Comparison of ENCODE assay signal across 10 cellular contexts in genomic region chr10:22103701-22104100, GRCh38.
DNase-seq lines count a peak whose midpoint lies in the region; ATAC-seq and TF ChIP-seq lines count a peak whose summit lies in the region.
"Had no signal": no experiment of that assay in that cellular context is flagged by ENCODE, and none has a peak within 500 bp of the region (broad histone marks: within the 10 kb centered on the region; RNA-seq: fewer than 3 reads in every experiment).

No MANE protein-coding gene starts in this region.

- H3K9me2 ChIP-seq in OCI-LY1 (ENCODE audit: low read depth, low read length), result no peaks in the 10 kb centered on the region

- TF ChIP-seq CTCF in AG10803 (conservative IDR thresholded peaks at IDR 0.05; ENCODE audit: low read length) (peak; percentile 27), GM13977 (IDR thresholded peaks at IDR 0.05; ENCODE audit: extremely low read depth, insufficient read depth, missing control alignments) (peak; percentile 39), OCI-LY1 (IDR thresholded peaks at IDR 0.05; ENCODE audit: low read length) (peak; percentile 51), dorsolateral prefrontal cortex (IDR thresholded peaks at IDR 0.05 in 54 of 56, conservative IDR thresholded peaks at IDR 0.05 in 2 of 56; ENCODE audit: low read depth in 1 of 56, partially characterized antibody in 56 of 56) (peak in 1 of 56 donors; percentile 16), ascending aorta (IDR thresholded peaks at IDR 0.05) (no peak)

- H3K4me3 ChIP-seq in AG10803 (ENCODE audit: low read length), result no peak overlapping the region
- H3K4me3 ChIP-seq in OCI-LY1 (ENCODE audit: low read depth, low read length, poor library complexity, severe bottlenecking), result no peak overlapping the region
- no peak overlapping the region for H3K4me3 ChIP-seq in dorsolateral prefrontal cortex
- no peak overlapping the region for H3K4me3 ChIP-seq in ascending aorta

- intact Hi-C loops in dorsolateral prefrontal cortex (cut with DNase I) (no loop called here), ascending aorta (cut with DNase I) (no loop called here)

- H3K36me3 ChIP-seq in OCI-LY1 (ENCODE audit: insufficient read depth, low read length) (no peaks in the 10 kb centered on the region), ascending aorta (no peaks in the 10 kb centered on the region)

- no peak for DNase-seq in AG10803 (ENCODE audit: low read depth)
- peak; percentile 20 for DNase-seq in GM13977 (ENCODE audit: low spot score)
- peak; percentile 15 for DNase-seq in germinal center (ENCODE audit: low spot score)
- no peak for DNase-seq in dorsolateral prefrontal cortex
- DNase-seq in OCI-M2 (lab: John Stamatoyannopoulos, UW; ENCODE audit: unreplicated experiment), result no peak
- DNase-seq in ascending aorta (ENCODE audit: low spot score in 2 of 2), result no peak
- DNase-seq: amniotic stem cell, islet precursor cell had no signal

- no peaks in the 10 kb centered on the region for H4K20me1 ChIP-seq in OCI-LY1 (ENCODE audit: insufficient read depth, low read length)

- H3K4me2 ChIP-seq in OCI-LY1 (ENCODE audit: low read length), result no peak overlapping the region

- no peaks in the 10 kb centered on the region for H3F3A ChIP-seq in OCI-LY1 (ENCODE audit: insufficient read depth, low read length)

- in situ Hi-C loops in GM13977 (cut with MboI; ENCODE audit: low pct_unique_long_range_greater_than_20kb, low sequenced_read_pairs, unreplicated experiment), result no loop called here

- H2AFZ ChIP-seq in OCI-LY1 (ENCODE audit: low read length), result no peak overlapping the region

- H3K79me2 ChIP-seq in OCI-LY1 (ENCODE audit: insufficient read depth, low read length), result no peaks in the 10 kb centered on the region

- H3K27me3 ChIP-seq in OCI-LY1 (ENCODE audit: insufficient read depth, low read length) (no peaks in the 10 kb centered on the region), dorsolateral prefrontal cortex (no peaks in the 10 kb centered on the region), ascending aorta (no peaks in the 10 kb centered on the region)

- no peak overlapping the region for H3K9ac ChIP-seq in OCI-LY1 (ENCODE audit: low read length)

- H3K9me3 ChIP-seq in OCI-LY1 (ENCODE audit: low read length) (no peaks in the 10 kb centered on the region), ascending aorta (no peaks in the 10 kb centered on the region)

- H3K4me1 ChIP-seq in OCI-LY1 (ENCODE audit: insufficient read depth, low read length, severe bottlenecking) (no peaks in the 10 kb centered on the region), ascending aorta (no peaks in the 10 kb centered on the region)

- ATAC-seq in HG03469 (IDR thresholded peaks at IDR 0.05; ENCODE audit: unreplicated experiment), result no peak

- H3K27ac ChIP-seq in OCI-LY1 (ENCODE audit: low read depth, low read length, poor library complexity, severe bottlenecking) (no peak overlapping the region), dorsolateral prefrontal cortex (no peak overlapping the region), ascending aorta (no peak overlapping the region)

Comparison
In these comparisons a context has a peak if more than half of its experiments do, and no peak if none do; other contexts are left out.
1. DNase-seq: peak in GM13977 (single experiment) and germinal center (single experiment); none in AG10803 (single experiment), dorsolateral prefrontal cortex (0 of 10), OCI-M2 (single experiment) and ascending aorta (0 of 2).
2. CTCF ChIP-seq: peak in AG10803 (single experiment), GM13977 (single experiment) and OCI-LY1 (single experiment); none in ascending aorta (0 of 3).